In the genomic region with DNA sequence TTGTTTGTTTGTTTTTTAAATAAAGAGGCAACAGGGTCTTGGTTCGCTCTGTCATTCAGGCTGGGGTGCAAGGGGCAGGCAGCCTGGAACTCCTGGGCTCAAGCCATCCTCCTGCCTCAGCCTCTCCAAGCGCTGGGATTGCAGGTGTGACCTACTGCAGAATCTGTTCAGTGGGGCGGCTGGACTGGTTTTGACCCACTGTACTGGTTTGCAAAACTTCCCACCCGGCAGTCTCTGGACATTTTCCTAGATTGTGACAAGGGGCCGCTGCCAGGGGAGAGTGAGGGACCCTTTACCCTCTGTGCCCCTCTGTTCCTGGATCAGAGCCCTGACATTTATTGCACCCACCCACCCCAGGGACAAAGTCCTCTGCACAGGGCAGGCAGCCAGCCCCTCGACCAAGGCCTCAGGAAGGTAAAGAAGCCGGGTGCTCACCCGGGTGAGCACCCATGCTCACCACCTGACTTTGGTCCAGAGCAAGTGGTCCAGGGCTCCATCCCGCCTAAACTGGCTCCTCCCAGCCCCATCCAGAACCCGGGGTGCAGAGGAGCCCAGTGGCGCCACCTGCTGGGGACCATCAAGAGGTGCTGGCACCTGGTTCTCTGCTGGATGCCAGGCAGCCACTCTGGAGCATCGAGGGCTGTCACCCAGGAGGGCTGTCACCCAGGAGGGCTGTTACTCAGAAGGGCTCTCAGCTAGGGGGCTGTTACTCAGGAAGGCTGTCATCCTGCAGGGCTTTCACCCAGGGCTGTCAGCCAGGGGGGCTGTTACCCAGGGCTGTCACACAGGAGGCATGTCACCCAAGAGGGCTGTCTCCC, we compare ENCODE assay signal across 1 cellular context.
TF ChIP-seq lines count a peak whose summit lies in the region.

No MANE protein-coding gene starts in this region.

TF ChIP-seq in liver, 16 proteins besides CTCF, POLR2A, EP300 and RAD21 (continued from another document):
- no peak for TF ChIP-seq FOXA1 (IDR thresholded peaks at IDR 0.05)
